ENCODE assay signal across 14 cellular contexts in genomic region chr14:90523544-90523943, GRCh38.
DNase-seq lines count a peak whose midpoint lies in the region; ATAC-seq, FAIRE-seq and TF ChIP-seq lines count a peak whose summit lies in the region.
"Had no signal": no experiment of that assay in that cellular context is flagged by ENCODE, and none has a peak within 500 bp of the region (broad histone marks: within the 10 kb centered on the region; RNA-seq: fewer than 3 reads in every experiment).

No MANE protein-coding gene starts in this region.

- dilution Hi-C loops in mammary epithelial cell (cut with HindIII; ENCODE audit: low sequenced_read_pairs) = loop anchor here (5.0 kb wide), 1 partner anchor 106 kb away; no protein-coding TSS in a partner anchor

- no peak overlapping the region for H3K23ac ChIP-seq in H1 (ENCODE audit: insufficient read length)

- POLR2A ChIA-PET in PC-3 (lab: Charles Lee; ENCODE audit: unreplicated experiment) (no interaction called here), H1 (lab: Charles Lee; ENCODE audit: partially characterized antibody) (interaction anchor here (1.2 kb wide), 1 partner anchor 126 kb away, joined by 4 read pairs; the partner anchor contains the start of gene CALM1)
- POLR2A ChIA-PET in activated CD4-positive, alpha-beta memory T cell treated with anti-CD3 and anti-CD28 coated beads, Interleukin-2, amount 10 ng/mL, durations not matched to agents 7 days and 5 days (lab: Charles Lee) = no interaction called here

- H4K20me1 ChIP-seq in BLaER1 = no peaks in the 10 kb centered on the region
- no peaks in the 10 kb centered on the region for H4K20me1 ChIP-seq in PC-3 (ENCODE audit: low read length)
- no peaks in the 10 kb centered on the region for H4K20me1 ChIP-seq in H1 (replicated peaks in 1 of 2; ENCODE audit: control insufficient read depth in 1 of 2, insufficient read depth in 2 of 2, low read length in 2 of 2)
- H4K20me1 ChIP-seq in mammary epithelial cell (ENCODE audit: insufficient read depth, low read length) = no peaks in the 10 kb centered on the region

- H2BK15ac ChIP-seq in H1 (ENCODE audit: low read length) = no peak overlapping the region

- H3K4me2 ChIP-seq in BLaER1 (peak overlapping the region; percentile 75), PC-3 (ENCODE audit: low read length) (no peak overlapping the region), H1 (ENCODE audit: insufficient read depth in 1 of 2, low read depth in 2 of 2, low read length in 2 of 2) (no peak overlapping the region), mammary epithelial cell (ENCODE audit: insufficient read depth, low read depth, low read length) (no peak overlapping the region)

- H3K4me1 ChIP-seq in BLaER1 (peaks cover 50% of the 10 kb centered on the region), PC-3 (ENCODE audit: insufficient read depth, low read length) (peaks cover 11% of the 10 kb centered on the region), H1 (replicated peaks in 1 of 4; ENCODE audit: control insufficient read depth in 3 of 4, insufficient read depth in 4 of 4, low read length in 3 of 4) (peaks cover 0 to 3% (median 3%) of the 10 kb centered on the region in 4 experiments; a peak in 5 of 7 replicates), mammary epithelial cell (ENCODE audit: insufficient read depth, low read length) (peaks cover 13% of the 10 kb centered on the region)

- H3K79me2 ChIP-seq in PC-3 (ENCODE audit: low read length) (no peaks in the 10 kb centered on the region), H1 (ENCODE audit: control insufficient read depth in 1 of 2, insufficient read depth in 2 of 2, low read length in 2 of 2) (no peaks in the 10 kb centered on the region), mammary epithelial cell (ENCODE audit: insufficient read depth, low read length) (no peaks in the 10 kb centered on the region)

- H3K9me3 Mint-ChIP-seq in activated CD4-positive, alpha-beta memory T cell treated with anti-CD3 and anti-CD28 coated beads, Interleukin-2, amount 10 ng/mL, durations not matched to agents 7 days and 5 days = peaks cover 17% of the 10 kb centered on the region

- no peak overlapping the region for H2BK5ac ChIP-seq in H1 (ENCODE audit: low read depth, low read length)

- no peak overlapping the region for H3K9ac ChIP-seq in BLaER1
- H3K9ac ChIP-seq in PC-3 (ENCODE audit: low read length) = no peak overlapping the region
- no peak overlapping the region for H3K9ac ChIP-seq in H1 (replicated peaks in 1 of 4; ENCODE audit: extremely low read depth in 1 of 4, low read depth in 3 of 4, low read length in 3 of 4)
- H3K9ac ChIP-seq in mammary epithelial cell (ENCODE audit: insufficient read depth, low read length) = no peak overlapping the region

- no TSS peak for BruUV-seq in PC-3 (replicated peaks; lab: Mats Ljungman, UMichigan)
- no TSS peak for BruUV-seq in mammary epithelial cell (replicated peaks; lab: Mats Ljungman, UMichigan)

- H3K27ac ChIP-seq in BLaER1 (peak overlapping the region; percentile 40; the same call in 1 of the 2 replicates), PC-3 (ENCODE audit: low read length) (no peak overlapping the region), H1 (ENCODE audit: low read depth, low read length) (no peak overlapping the region), mammary epithelial cell (ENCODE audit: insufficient read depth, low read depth, low read length) (no peak overlapping the region)

- H3K36me3 Mint-ChIP-seq in activated CD4-positive, alpha-beta memory T cell treated with anti-CD3 and anti-CD28 coated beads, Interleukin-2, amount 10 ng/mL, durations not matched to agents 7 days and 5 days (ENCODE audit: low read depth) = no peaks in the 10 kb centered on the region

- no peak for TF ChIP-seq RAD21 in H1 (IDR thresholded peaks at IDR 0.05 in 1 of 2, conservative IDR thresholded peaks at IDR 0.05 in 1 of 2; ENCODE audit: low read depth in 2 of 2, low read length in 2 of 2)

- no peak overlapping the region for H3K4me3 ChIP-seq in BLaER1
- no peak overlapping the region for H3K4me3 ChIP-seq in PC-3 (ENCODE audit: low read length)
- no peak overlapping the region for H3K4me3 ChIP-seq in H1 (ENCODE audit: extremely low read depth in 1 of 4, insufficient read depth in 2 of 4, low read depth in 3 of 4, low read length in 4 of 4)
- H3K4me3 ChIP-seq in mammary epithelial cell (replicated peaks in 1 of 3; ENCODE audit: insufficient read depth in 1 of 3, low read depth in 2 of 3, low read length in 3 of 3) = no peak overlapping the region

- CTCF ChIA-PET in PC-3 (lab: Charles Lee) = interaction anchor here (1.0 kb wide), 1 partner anchor 10 kb away, joined by 5 read pairs; no protein-coding TSS in a partner anchor
- CTCF ChIA-PET in H1 (lab: Charles Lee; ENCODE audit: partially characterized antibody) = interaction anchor here (0.6 to 4.1 kb wide), 8 partner anchors 8 to 285 kb away, joined by 3 to 23 read pairs (median 3); no protein-coding TSS in a partner anchor
- CTCF ChIA-PET in activated CD4-positive, alpha-beta memory T cell treated with anti-CD3 and anti-CD28 coated beads, Interleukin-2, amount 10 ng/mL, durations not matched to agents 7 days and 5 days (lab: Charles Lee) = no interaction called here
- CTCF ChIA-PET in mammary epithelial cell (lab: Charles Lee; ENCODE audit: low non-redundant PET) = interaction anchor here (0.6 kb wide), 1 partner anchor 124 kb away, joined by 7 read pairs; no protein-coding TSS in a partner anchor

- TF ChIP-seq POLR2A in H1 (IDR thresholded peaks at IDR 0.05; ENCODE audit: control extremely low read depth in 1 of 2, low read depth in 2 of 2, low read length in 2 of 2) = no peak

- TF ChIP-seq EP300 in H1 (IDR thresholded peaks at IDR 0.05; ENCODE audit: borderline replicate concordance in 1 of 2, low read depth in 2 of 2, low read length in 2 of 2) = no peak

- H2BK12ac ChIP-seq in H1 (ENCODE audit: low read depth, low read length) = 0 out of 2 replicates have a peak overlapping the region, but pooled peaks have one; percentile 9

- H3K23me2 ChIP-seq in H1 (ENCODE audit: low read depth, low read length) = no peaks in the 10 kb centered on the region

- H3K14ac ChIP-seq in H1 (ENCODE audit: insufficient read length) = no peak overlapping the region

- H3K36me3 ChIP-seq in BLaER1 (no peaks in the 10 kb centered on the region), PC-3 (ENCODE audit: low read depth, low read length) (no peaks in the 10 kb centered on the region), H1 (ENCODE audit: control insufficient read depth in 2 of 4, insufficient read depth in 4 of 4, low read length in 3 of 4) (no peaks in the 10 kb centered on the region), mammary epithelial cell (ENCODE audit: insufficient read depth, low read length) (no peaks in the 10 kb centered on the region)

- H4K8ac ChIP-seq in H1 (ENCODE audit: extremely low read depth, insufficient read depth, low read length) = no peak overlapping the region

- no peaks in the 10 kb centered on the region for H3K79me1 ChIP-seq in H1 (ENCODE audit: low read depth, low read length)

- H3K4me3 Mint-ChIP-seq in activated CD4-positive, alpha-beta memory T cell treated with anti-CD3 and anti-CD28 coated beads, Interleukin-2, amount 10 ng/mL, durations not matched to agents 7 days and 5 days = no peak overlapping the region
- H3K4me3 Mint-ChIP-seq: activated T-cell treated with anti-CD3 and anti-CD28 coated beads, Interleukin-2, amount 50 U/mL, for 72 hours; B cell; stimulated activated naive B cell treated with anti-CD40 and anti-IgM and Interleukin-4, amounts not matched to agents 10 μg/mL and 1 μg/mL and 100 μg/mL, for 72 hours had no signal

- H2BK120ac ChIP-seq in H1 (replicated peaks; ENCODE audit: low read depth, low read length) = no peak overlapping the region

- TF ChIP-seq CTCF in PC-3 (conservative IDR thresholded peaks at IDR 0.05; ENCODE audit: low read depth, low read length) = no peak
- no peak for TF ChIP-seq CTCF in H1 (IDR thresholded peaks at IDR 0.05; ENCODE audit: control extremely low read depth in 1 of 3, insufficient read depth in 1 of 3, low read depth in 1 of 3, low read length in 3 of 3)
- no peak for TF ChIP-seq CTCF in mammary epithelial cell (conservative IDR thresholded peaks at IDR 0.05 in 1 of 2, IDR thresholded peaks at IDR 0.05 in 1 of 2; ENCODE audit: extremely low read depth in 1 of 2, insufficient read depth in 1 of 2, low read depth in 1 of 2, low read length in 2 of 2)

- in situ Hi-C loops in mammary epithelial cell (cut with MboI; ENCODE audit: low sequenced_read_pairs in 2 of 2) = no loop called here

- H2AFZ ChIP-seq in PC-3 (ENCODE audit: low read length) (no peak overlapping the region), H1 (ENCODE audit: low read length) (no peak overlapping the region), mammary epithelial cell (ENCODE audit: low read depth, low read length) (no peak overlapping the region)

- no peaks in the 10 kb centered on the region for H3F3A ChIP-seq in PC-3 (ENCODE audit: low read length, unreplicated experiment)

- no peak overlapping the region for H3K4ac ChIP-seq in H1 (replicated peaks; ENCODE audit: insufficient read length, low read depth, low read length)

- no peak overlapping the region for H3K18ac ChIP-seq in H1 (ENCODE audit: extremely low read depth, low read length)

- H3K9me3 ChIP-seq in BLaER1 (peaks cover 36% of the 10 kb centered on the region), PC-3 (ENCODE audit: low read length) (no peaks in the 10 kb centered on the region), H1 (ENCODE audit: insufficient read depth in 2 of 2, low read depth in 1 of 2, low read length in 1 of 2) (0 out of 4 replicates have a peak, but pooled peaks cover 0 to 5% of the 10 kb centered on the region in 2 experiments), mammary epithelial cell (replicated peaks; ENCODE audit: insufficient read depth, low read length) (no peaks in the 10 kb centered on the region)

- no peak overlapping the region for H3K56ac ChIP-seq in H1 (replicated peaks; ENCODE audit: insufficient read length, low read depth, low read length)

- 98% methylated on average over 7 of the region's 8 CpGs; no CpG with 5 or more reads in 1 of the 2 experiments for WGBS in H1 (ENCODE audit: extremely low coverage in 1 of 2, insufficient coverage in 1 of 2, insufficient read length in 1 of 2, insufficient replicate concordance in 2 of 2, low coverage in 1 of 2, low lambda C conversion rate in 2 of 2, missing lambda C conversion rate in 1 of 2), 2 experiments
- WGBS in mammary epithelial cell (ENCODE audit: low coverage, missing lambda C conversion rate) = 85% methylated on average over 5 of the region's 8 CpGs

- peak; percentile 6; the same call in 1 of the 2 replicates for ATAC-seq in PC-3
- no peak for ATAC-seq in HG02973 (IDR thresholded peaks at IDR 0.05; ENCODE audit: unreplicated experiment)
- ATAC-seq: activated T-cell treated with anti-CD3 and anti-CD28 coated beads, Interleukin-2, amount 50 U/mL, for 72 hours had no signal

- H3K27me3 Mint-ChIP-seq in activated CD4-positive, alpha-beta memory T cell treated with anti-CD3 and anti-CD28 coated beads, Interleukin-2, amount 10 ng/mL, durations not matched to agents 7 days and 5 days = no peaks in the 10 kb centered on the region

- H2AK5ac ChIP-seq in H1 (ENCODE audit: low read depth, low read length) = no peak overlapping the region

- no peak overlapping the region for H2BK20ac ChIP-seq in H1 (ENCODE audit: low read length)

- FAIRE-seq in H1 (lab: Jason Lieb, UNC) = no peak
- FAIRE-seq: endothelial cell of umbilical vein had no signal

- no peak overlapping the region for H3K27ac Mint-ChIP-seq in activated CD4-positive, alpha-beta memory T cell treated with anti-CD3 and anti-CD28 coated beads, Interleukin-2, amount 10 ng/mL, durations not matched to agents 7 days and 5 days
- H3K27ac Mint-ChIP-seq: activated T-cell treated with anti-CD3 and anti-CD28 coated beads, Interleukin-2, amount 50 U/mL, for 72 hours; B cell; stimulated activated naive B cell treated with anti-CD40 and anti-IgM and Interleukin-4, amounts not matched to agents 10 μg/mL and 1 μg/mL and 100 μg/mL, for 72 hours had no signal

- H4K5ac ChIP-seq in H1 (ENCODE audit: insufficient read length, low read depth, low read length) = no peak overlapping the region

- DNase-seq in PC-3 (peak; percentile 56), H1 (ENCODE audit: low read depth in 1 of 2, low spot score in 2 of 2) (no peak), non-pigmented ciliary epithelial cell (ENCODE audit: low read depth) (peak; percentile 20), NCI-H1092 (lab: John Stamatoyannopoulos, UW) (no peak), mammary epithelial cell (no peak)
- no peak for DNase-seq in activated CD4-positive, alpha-beta memory T cell treated with anti-CD3 and anti-CD28 coated beads, Interleukin-2, amount 10 ng/mL, durations not matched to agents 7 days and 5 days
- DNase-seq: activated CD4-positive, alpha-beta T cell treated with anti-CD3 and anti-CD28 coated beads for 4 hours; activated T-cell treated with anti-CD3 and anti-CD28 coated beads, Interleukin-2, amount 50 U/mL, for 72 hours; stimulated activated CD4-positive, alpha-beta T cell treated with anti-CD3 and anti-CD28 coated beads, Interleukin-2, amount 100 ng/mL, for 48 hours; stimulated activated naive B cell treated with anti-CD40 and anti-IgM and Interleukin-4, amounts not matched to agents 10 μg/mL and 1 μg/mL and 100 μg/mL, for 72 hours had no signal

- intact Hi-C loops in PC-3 (cut with micrococcal nuclease) (no loop called here), mammary epithelial cell (cut with micrococcal nuclease) (no loop called here)

- no peaks in the 10 kb centered on the region for H3K27me3 ChIP-seq in BLaER1
- H3K27me3 ChIP-seq in PC-3 (ENCODE audit: low read length) = no peaks in the 10 kb centered on the region
- no peaks in the 10 kb centered on the region for H3K27me3 ChIP-seq in H1 (replicated peaks in 1 of 4; ENCODE audit: control insufficient read depth in 3 of 4, extremely low read depth in 1 of 4, insufficient read depth in 3 of 4, low read length in 3 of 4)
- H3K27me3 ChIP-seq in mammary epithelial cell (ENCODE audit: insufficient read depth, low read length) = no peaks in the 10 kb centered on the region

- H3K4me1 Mint-ChIP-seq in activated CD4-positive, alpha-beta memory T cell treated with anti-CD3 and anti-CD28 coated beads, Interleukin-2, amount 10 ng/mL, durations not matched to agents 7 days and 5 days = no peaks in the 10 kb centered on the region
- H3K4me1 Mint-ChIP-seq: B cell; stimulated activated naive B cell treated with anti-CD40 and anti-IgM and Interleukin-4, amounts not matched to agents 10 μg/mL and 1 μg/mL and 100 μg/mL, for 72 hours had no signal

- no peaks in the 10 kb centered on the region for H3K9me2 ChIP-seq in PC-3 (replicated peaks; ENCODE audit: low read length)

- H4K91ac ChIP-seq in H1 (replicated peaks; ENCODE audit: insufficient read length, low read length) = no peak overlapping the region

Comparison
In these comparisons a context has a peak if more than half of its experiments do, and no peak if none do; other contexts are left out.
1. DNase-seq: peak in PC-3 (single experiment) and non-pigmented ciliary epithelial cell (single experiment); none in H1 (0 of 2), activated CD4-positive, alpha-beta memory T cell treated with anti-CD3 and anti-CD28 coated beads, Interleukin-2, amount 10 ng/mL, durations not matched to agents 7 days and 5 days (single experiment), NCI-H1092 (single experiment) and mammary epithelial cell (single experiment).